Comparison of ENCODE assay signal across 1 cellular context in the genomic region with DNA sequence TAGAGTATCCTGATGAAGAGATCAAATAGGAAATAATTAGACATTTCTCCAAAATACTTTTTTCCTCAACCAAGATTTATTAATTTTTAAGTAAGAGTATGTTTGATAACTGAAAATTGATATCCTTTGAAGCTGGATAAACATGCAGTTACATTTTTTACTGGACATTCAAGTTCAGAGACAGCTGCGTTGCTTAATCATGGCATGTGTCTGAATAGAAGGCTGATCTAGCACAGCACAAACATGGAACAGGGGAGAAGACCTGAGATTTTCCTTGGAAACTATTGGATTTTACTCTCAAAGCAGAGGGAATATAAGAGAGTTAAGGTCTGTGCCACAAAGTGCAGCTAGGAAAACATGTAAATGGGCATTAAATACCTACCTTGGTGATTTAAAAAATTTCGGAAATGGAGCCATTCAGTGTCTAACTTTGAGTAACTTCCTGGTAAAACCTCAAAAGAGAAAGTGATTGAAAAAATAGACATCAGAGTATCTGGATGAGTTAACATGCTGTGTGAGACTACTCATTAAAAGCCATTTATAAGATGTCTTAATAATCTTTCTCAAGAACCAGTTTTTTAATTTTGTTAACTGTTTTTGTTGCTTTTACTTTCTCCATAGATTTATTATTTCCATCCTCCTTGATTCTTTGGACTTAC.
TF ChIP-seq lines count a peak whose summit lies in the region.

No MANE protein-coding gene starts in this region.

TF ChIP-seq in GM12878, 131 proteins besides CTCF, POLR2A, EP300 and RAD21:
- no peak for TF ChIP-seq BMI1 (IDR thresholded peaks at IDR 0.05; ENCODE audit: borderline replicate concordance)
- peak in 1 of 2 experiments; percentile 41; a peak in 1 of 4 replicates for TF ChIP-seq ETV6 (conservative IDR thresholded peaks at IDR 0.05 in 1 of 2, IDR thresholded peaks at IDR 0.05 in 1 of 2; ENCODE audit: borderline replicate concordance in 1 of 2, low read depth in 1 of 2)
- no peak for TF ChIP-seq RAD51 (IDR thresholded peaks at IDR 0.05)
- TF ChIP-seq IKZF2 (IDR thresholded peaks at IDR 0.05), result no peak
- 0 out of 2 replicates have a peak, but pooled peaks have one; percentile 14 for TF ChIP-seq JUNB (IDR thresholded peaks at IDR 0.05)
- peak; percentile 10; the same call in 1 of the 2 replicates for TF ChIP-seq RUNX3 (IDR thresholded peaks at IDR 0.05; ENCODE audit: low read length)
